27 cellular contexts compared by ENCODE assay signal in the genomic region with DNA sequence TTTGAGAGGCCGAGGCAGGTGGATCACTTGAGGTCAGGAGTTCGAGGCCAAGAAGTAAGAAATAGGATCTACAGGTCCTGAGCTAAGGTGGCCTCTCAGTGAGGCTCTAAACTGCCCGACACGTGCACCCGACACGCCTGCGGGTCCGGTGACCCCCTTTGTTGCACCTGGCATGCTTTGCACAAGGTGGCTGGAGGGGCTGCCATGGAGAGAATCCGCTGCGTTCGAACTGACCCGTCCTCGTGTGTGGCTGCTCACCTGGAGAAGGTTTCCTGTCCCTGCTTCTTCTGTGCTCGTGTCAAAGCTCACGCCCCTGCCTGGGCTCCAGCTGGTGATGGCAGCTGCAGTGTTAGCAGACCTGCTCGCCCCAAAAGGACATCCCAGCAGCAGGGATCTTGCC. TPM values are rescaled to one million over a fixed set of nuclear protein-coding genes. Genes with fewer than 3 reads are reported as not detected.
"Had no signal": no experiment of that assay in that cellular context is flagged by ENCODE, and none has a peak within 500 bp of the region (broad histone marks: within the 10 kb centered on the region; RNA-seq: fewer than 3 reads in every experiment).

No MANE protein-coding gene starts in this region.

- H3K9me3 Mint-ChIP-seq: activated B cell treated with CpG ODN at 0.5 μM for 24 hours; activated naive CD4-positive, alpha-beta T cell treated with anti-CD3 and anti-CD28 coated beads, Interleukin-2, amount 10 ng/mL, durations not matched to agents 7 days and 5 days; activated T-cell treated with anti-CD3 and anti-CD28 coated beads, Interleukin-2, amount 50 U/mL, for 72 hours; dendritic cell treated with granulocyte-macrophage colony-stimulating factor and Interleukin-4, amounts not matched to agents 40 ng/mL and 50 ng/mL, for 4 days; endodermal cell; neural progenitor cell; stimulated activated naive B cell treated with anti-CD40 and anti-IgM and Interleukin-4, amounts not matched to agents 10 μg/mL and 1 μg/mL and 100 μg/mL, for 72 hours; T-cell had no signal

- H3K36me3 Mint-ChIP-seq: activated naive CD4-positive, alpha-beta T cell treated with anti-CD3 and anti-CD28 coated beads, Interleukin-2, amount 10 ng/mL, durations not matched to agents 7 days and 5 days; neural progenitor cell; stimulated activated naive B cell treated with anti-CD40 and anti-IgM and Interleukin-4, amounts not matched to agents 10 μg/mL and 1 μg/mL and 100 μg/mL, for 72 hours; T-cell had no signal

- H3K27ac ChIP-seq: brain microvascular endothelial cell, foreskin keratinocyte, neural progenitor cell, stomach, thyroid gland, upper lobe of left lung had no signal

- H3K36me3 ChIP-seq: brain microvascular endothelial cell, neural progenitor cell, stomach, thyroid gland, upper lobe of left lung had no signal

- H3K27ac Mint-ChIP-seq: activated B cell treated with CpG ODN at 0.5 μM for 24 hours; activated CD4-positive, alpha-beta T cell treated with anti-CD3 and anti-CD28 coated beads for 36 hours; activated naive CD4-positive, alpha-beta T cell treated with anti-CD3 and anti-CD28 coated beads, Interleukin-2, amount 10 ng/mL, durations not matched to agents 7 days and 5 days; activated T-cell treated with anti-CD3 and anti-CD28 coated beads, Interleukin-2, amount 50 U/mL, for 72 hours; dendritic cell treated with granulocyte-macrophage colony-stimulating factor and Interleukin-4, amounts not matched to agents 40 ng/mL and 50 ng/mL, for 4 days; endodermal cell; naive thymus-derived CD4-positive, alpha-beta T cell; neural progenitor cell; progenitor cell of endocrine pancreas; stimulated activated naive B cell treated with anti-CD40 and anti-IgM and Interleukin-4, amounts not matched to agents 10 μg/mL and 1 μg/mL and 100 μg/mL, for 72 hours; T-cell had no signal

- ATAC-seq: activated CD4-positive, alpha-beta T cell treated with anti-CD3 and anti-CD28 coated beads for 36 hours; activated T-cell treated with anti-CD3 and anti-CD28 coated beads, Interleukin-2, amount 50 U/mL, for 72 hours; esophagus mucosa; foreskin keratinocyte; left ventricle myocardium superior; naive thymus-derived CD4-positive, alpha-beta T cell; stimulated activated naive B cell treated with anti-CD40 and anti-IgM and Interleukin-4, amounts not matched to agents 10 μg/mL and 1 μg/mL and 100 μg/mL, for 72 hours; T-cell had no signal

- DNase-seq: activated B cell treated with CpG ODN at 0.5 μM for 24 hours; activated CD4-positive, alpha-beta T cell treated with anti-CD3 and anti-CD28 coated beads for 36 hours; activated effector memory CD4-positive, alpha-beta T cell treated with Interleukin-2 at 50 U/mL for 16 hours; activated naive CD4-positive, alpha-beta T cell treated with anti-CD3 and anti-CD28 coated beads, Interleukin-2, amount 10 ng/mL, durations not matched to agents 7 days and 5 days; activated T-cell treated with anti-CD3 and anti-CD28 coated beads for 4 hours; activated T-cell treated with anti-CD3 and anti-CD28 coated beads, Interleukin-2, amount 50 U/mL, for 72 hours; amniotic stem cell; brain microvascular endothelial cell; caudate nucleus; endodermal cell; foreskin keratinocyte; midbrain; naive thymus-derived CD4-positive, alpha-beta T cell; stimulated activated CD4-positive, alpha-beta T cell treated with anti-CD3 and anti-CD28 coated beads, Interleukin-15, amount 100 ng/mL, for 24 hours; stimulated activated CD4-positive, alpha-beta T cell treated with anti-CD3 and anti-CD28 coated beads, Interleukin-2, amount 100 ng/mL, for 24 hours; stimulated activated naive B cell treated with anti-CD40 and anti-IgM and Interleukin-4, amounts not matched to agents 10 μg/mL and 1 μg/mL and 100 μg/mL, for 72 hours; stomach; T-cell; thyroid gland; upper lobe of left lung had no signal

- H3K4me3 ChIP-seq: neural progenitor cell, smooth muscle cell, stomach, thyroid gland, upper lobe of left lung had no signal

- H3K27me3 ChIP-seq: thyroid gland had no signal

- H3K4me1 ChIP-seq: foreskin keratinocyte, neural progenitor cell had no signal

- H3K9me3 ChIP-seq: stomach, thyroid gland, upper lobe of left lung had no signal

- H3K4me3 Mint-ChIP-seq: activated B cell treated with CpG ODN at 0.5 μM for 24 hours; activated CD4-positive, alpha-beta T cell treated with anti-CD3 and anti-CD28 coated beads for 36 hours; activated naive CD4-positive, alpha-beta T cell treated with anti-CD3 and anti-CD28 coated beads, Interleukin-2, amount 10 ng/mL, durations not matched to agents 7 days and 5 days; activated T-cell treated with anti-CD3 and anti-CD28 coated beads, Interleukin-2, amount 50 U/mL, for 72 hours; dendritic cell treated with granulocyte-macrophage colony-stimulating factor and Interleukin-4, amounts not matched to agents 40 ng/mL and 50 ng/mL, for 4 days; endodermal cell; naive thymus-derived CD4-positive, alpha-beta T cell; neural progenitor cell; stimulated activated naive B cell treated with anti-CD40 and anti-IgM and Interleukin-4, amounts not matched to agents 10 μg/mL and 1 μg/mL and 100 μg/mL, for 72 hours; T-cell had no signal

RNA-seq across cellular contexts. Expression of a gene that starts 5.7 kb away (rescaled TPM):
- total RNA-seq: activated B cell treated with CpG ODN at 0.5 μM for 24 hours; activated CD4-positive, alpha-beta T cell treated with anti-CD3 and anti-CD28 coated beads for 36 hours; T-helper 2 cell treated with Interferon-gamma antibody and Interleukin-4, amounts not matched to agents 100 ng/mL and 5 ng/mL, for 36 hours had no signal
- polyA plus RNA-seq: naive thymus-derived CD4-positive, alpha-beta T cell had no signal
